ENCODE assay signal across 15 cellular contexts in genomic region chr1:7477593-7477992, GRCh38.
DNase-seq lines count a peak whose midpoint lies in the region; ATAC-seq, FAIRE-seq and TF ChIP-seq lines count a peak whose summit lies in the region.
"Had no signal": no experiment of that assay in that cellular context is flagged by ENCODE, and none has a peak within 500 bp of the region (broad histone marks: within the 10 kb centered on the region; RNA-seq: fewer than 3 reads in every experiment).

No MANE protein-coding gene starts in this region.

- ATAC-seq in right cardiac atrium: no peak
- no peak for ATAC-seq in Right ventricle myocardium superior (ENCODE audit: poor library complexity)
- no peak for ATAC-seq in HG03175 (IDR thresholded peaks at IDR 0.05; ENCODE audit: unreplicated experiment)
- ATAC-seq: A549 had no signal

- H4K20me1 ChIP-seq in smooth muscle cell (ENCODE audit: low read depth): no peaks in the 10 kb centered on the region

- H3K79me2 ChIP-seq in smooth muscle cell (ENCODE audit: low read depth): no peaks in the 10 kb centered on the region

- H3K27me3 ChIP-seq in right cardiac atrium (ENCODE audit: control insufficient read depth, insufficient read depth) (no peaks in the 10 kb centered on the region), smooth muscle cell (ENCODE audit: low read depth) (no peaks in the 10 kb centered on the region), vagina (no peaks in the 10 kb centered on the region)
- H3K27me3 ChIP-seq: BLaER1 treated with 17β-estradiol and CSF1 and Interleukin-3, amounts not matched to agents 10 nM and 100 nM had no signal

- WGBS in right cardiac atrium: 73% methylated on average over 12 of the region's 12 CpGs
- WGBS in smooth muscle cell (ENCODE audit: low lambda C conversion rate): 89% methylated on average over 12 of the region's 12 CpGs

- TF ChIP-seq CTCF in kidney (IDR thresholded peaks at IDR 0.05; ENCODE audit: borderline replicate concordance, extremely low read depth, insufficient read depth): no peak
- TF ChIP-seq CTCF in smooth muscle cell (IDR thresholded peaks at IDR 0.05; ENCODE audit: borderline replicate concordance, insufficient read depth, poor library complexity, severe bottlenecking): no peak
- TF ChIP-seq CTCF in vagina (IDR thresholded peaks at IDR 0.05): no peak

- H3K4me1 ChIP-seq in right cardiac atrium (ENCODE audit: control insufficient read depth, insufficient read depth, low read length): peaks cover 2% of the 10 kb centered on the region
- no peaks in the 10 kb centered on the region for H3K4me1 ChIP-seq in kidney (ENCODE audit: control insufficient read depth in 1 of 2, insufficient read depth in 1 of 2, low read depth in 1 of 2, low read length in 2 of 2)
- peaks cover 18% of the 10 kb centered on the region for H3K4me1 ChIP-seq in smooth muscle cell (ENCODE audit: low read depth)
- peaks cover 17% of the 10 kb centered on the region for H3K4me1 ChIP-seq in vagina
- H3K4me1 ChIP-seq: HAP-1 had no signal

- no peaks in the 10 kb centered on the region for H3K9me3 ChIP-seq in right cardiac atrium (ENCODE audit: control insufficient read depth, low read length)
- no peaks in the 10 kb centered on the region for H3K9me3 ChIP-seq in kidney (ENCODE audit: control insufficient read depth in 1 of 2, low read length in 2 of 2)
- no peaks in the 10 kb centered on the region for H3K9me3 ChIP-seq in smooth muscle cell (replicated peaks; ENCODE audit: low read depth)
- H3K9me3 ChIP-seq in vagina: no peaks in the 10 kb centered on the region
- H3K9me3 ChIP-seq: A549; BLaER1 treated with 17β-estradiol and CSF1 and Interleukin-3, amounts not matched to agents 10 nM and 100 nM; HAP-1 had no signal

- intact Hi-C loops in right cardiac atrium (cut with DNase I): no loop called here
- intact Hi-C loops in Right ventricle myocardium superior (cut with DNase I): no loop called here
- intact Hi-C loops in kidney (cut with DNase I): no loop called here
- intact Hi-C loops in vagina (cut with DNase I): no loop called here

- no peaks in the 10 kb centered on the region for H3K36me3 ChIP-seq in kidney (ENCODE audit: control insufficient read depth in 1 of 2, insufficient read depth in 2 of 2, low read length in 2 of 2)
- no peaks in the 10 kb centered on the region for H3K36me3 ChIP-seq in smooth muscle cell (ENCODE audit: low read depth)
- no peaks in the 10 kb centered on the region for H3K36me3 ChIP-seq in vagina
- H3K36me3 ChIP-seq: BLaER1 treated with 17β-estradiol and CSF1 and Interleukin-3, amounts not matched to agents 10 nM and 100 nM; HAP-1 had no signal

- peak overlapping the region; percentile 49 for H3K4me2 ChIP-seq in smooth muscle cell
- H3K4me2 ChIP-seq: A549, PC-9 had no signal

- FAIRE-seq in kidney (lab: Jason Lieb, UNC): no peak
- FAIRE-seq: A549 had no signal

- H3K27ac ChIP-seq in right cardiac atrium (ENCODE audit: low read length) (no peak overlapping the region), kidney (ENCODE audit: low read depth in 2 of 2, low read length in 2 of 2) (peak overlapping the region; percentile 76 to 85), smooth muscle cell (ENCODE audit: low read depth) (peak overlapping the region; percentile 97), vagina (peak overlapping the region; percentile 4)
- H3K27ac ChIP-seq: PC-9 had no signal

- no peak overlapping the region for H2AFZ ChIP-seq in smooth muscle cell (ENCODE audit: low read depth)
- H2AFZ ChIP-seq: PC-9 had no signal

- peaks cover 12% of the 10 kb centered on the region for H3F3A ChIP-seq in smooth muscle cell (ENCODE audit: low read depth)

- H3K4me3 ChIP-seq in right cardiac atrium (ENCODE audit: low read length): no peak overlapping the region
- H3K4me3 ChIP-seq in kidney (ENCODE audit: low read length in 2 of 2): no peak overlapping the region
- H3K4me3 ChIP-seq in smooth muscle cell: no peak overlapping the region
- H3K4me3 ChIP-seq in vagina: no peak overlapping the region
- H3K4me3 ChIP-seq: A549; BLaER1 treated with 17β-estradiol and CSF1 and Interleukin-3, amounts not matched to agents 10 nM and 100 nM; HAP-1; PC-9 had no signal

- no peak for TF ChIP-seq POLR2A in vagina (IDR thresholded peaks at IDR 0.05)

- DNase-seq in right cardiac atrium (peak; percentile 9 to 43 (median 29)), Right ventricle myocardium superior (no peak), kidney (no peak), smooth muscle cell (lab: John Stamatoyannopoulos, UW; ENCODE audit: unreplicated experiment) (no peak), vagina (ENCODE audit: extremely low spot score in 2 of 2) (no peak), HUDEP-2 (lab: John Stamatoyannopoulos, UW; ENCODE audit: unreplicated experiment in 76 of 76) (no peak), C1 segment of cervical spinal cord (lab: John Stamatoyannopoulos, UW) (no peak)
- DNase-seq: NCI-H1105 treated with DMSO at 0.1 percent for 48 hours, NCI-H187 treated with DMSO at 0.1 percent for 48 hours, NCI-H2171, PC-9 had no signal

- no peak overlapping the region for H3K9ac ChIP-seq in kidney (ENCODE audit: low read length in 2 of 2)
- H3K9ac ChIP-seq in smooth muscle cell (ENCODE audit: low read depth): peak overlapping the region; percentile 87
- H3K9ac ChIP-seq: BLaER1 treated with 17β-estradiol and CSF1 and Interleukin-3, amounts not matched to agents 10 nM and 100 nM had no signal

Comparison
In these comparisons a context has a peak if more than half of its experiments do, and no peak if none do; other contexts are left out.
1. DNase-seq: peak in right cardiac atrium (3 of 3); none in Right ventricle myocardium superior (single experiment), kidney (single experiment), smooth muscle cell (single experiment), vagina (0 of 2), HUDEP-2 (0 of 76) and C1 segment of cervical spinal cord (0 of 14).